Comparison of ENCODE assay signal across 1 cellular context in genomic region chr15:42499888-42500609, GRCh38.
TF ChIP-seq lines count a peak whose summit lies in the region.

No MANE protein-coding gene starts in this region.

TF ChIP-seq in HepG2, 621 proteins besides CTCF, POLR2A, EP300 and RAD21:
- no peak for TF ChIP-seq BCL6 (CRISPR knock-in tag; IDR thresholded peaks at IDR 0.05)
- TF ChIP-seq, protein P1, sequence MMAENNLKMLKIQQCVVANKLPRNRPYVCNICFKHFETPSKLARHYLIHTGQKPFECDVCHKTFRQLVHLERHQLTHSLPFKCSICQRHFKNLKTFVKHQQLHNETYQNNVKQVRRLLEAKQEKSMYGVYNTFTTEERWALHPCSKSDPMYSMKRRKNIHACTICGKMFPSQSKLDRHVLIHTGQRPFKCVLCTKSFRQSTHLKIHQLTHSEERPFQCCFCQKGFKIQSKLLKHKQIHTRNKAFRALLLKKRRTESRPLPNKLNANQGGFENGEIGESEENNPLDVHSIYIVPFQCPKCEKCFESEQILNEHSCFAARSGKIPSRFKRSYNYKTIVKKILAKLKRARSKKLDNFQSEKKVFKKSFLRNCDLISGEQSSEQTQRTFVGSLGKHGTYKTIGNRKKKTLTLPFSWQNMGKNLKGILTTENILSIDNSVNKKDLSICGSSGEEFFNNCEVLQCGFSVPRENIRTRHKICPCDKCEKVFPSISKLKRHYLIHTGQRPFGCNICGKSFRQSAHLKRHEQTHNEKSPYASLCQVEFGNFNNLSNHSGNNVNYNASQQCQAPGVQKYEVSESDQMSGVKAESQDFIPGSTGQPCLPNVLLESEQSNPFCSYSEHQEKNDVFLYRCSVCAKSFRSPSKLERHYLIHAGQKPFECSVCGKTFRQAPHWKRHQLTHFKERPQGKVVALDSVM (CRISPR knock-in tag; IDR thresholded peaks at IDR 0.05): peak; percentile 82
- TF ChIP-seq GABPB1 (CRISPR knock-in tag; IDR thresholded peaks at IDR 0.05): no peak
- TF ChIP-seq ZNF792 (CRISPR knock-in tag; IDR thresholded peaks at IDR 0.05): no peak
